In genomic region chr21:42158846-42159245, GRCh38 we compare ENCODE assay signal across 15 cellular contexts.
"Had no signal": no experiment of that assay in that cellular context is flagged by ENCODE, and none has a peak within 500 bp of the region (broad histone marks: within the 10 kb centered on the region; RNA-seq: fewer than 3 reads in every experiment).

No MANE protein-coding gene starts in this region.

- H3K9me3 ChIP-seq: gastrocnemius medialis, neutrophil, SJCRH30 had no signal

- DNase-seq: activated CD4-positive, alpha-beta T cell treated with anti-CD3 and anti-CD28 coated beads for 1 hour; activated naive CD4-positive, alpha-beta T cell; aorta; brain microvascular endothelial cell; gastrocnemius medialis; left ventricle myocardium superior; retina; SJCRH30; stimulated activated CD4-positive, alpha-beta T cell treated with anti-CD3 and anti-CD28 coated beads, Interleukin-12 subunit alpha, Interleukin-12 subunit beta, amount 100 ng/mL, for 4 hours; stimulated activated CD4-positive, alpha-beta T cell treated with anti-CD3 and anti-CD28 coated beads, Interleukin-1b, Interleukin-23, amount 100 ng/mL, for 48 hours; stimulated activated naive CD8-positive, alpha-beta T cell treated with anti-CD3 and anti-CD28 coated beads, Interleukin-15, Interleukin-2, amounts not matched to agents 100 U/mL and 50 U/mL, for 24 hours had no signal

- H3K9ac ChIP-seq: parathyroid adenoma had no signal

- ATAC-seq: esophagus mucosa; gastrocnemius medialis; left ventricle myocardium superior; stimulated activated naive CD8-positive, alpha-beta T cell treated with anti-CD3 and anti-CD28 coated beads, Interleukin-15, Interleukin-2, amounts not matched to agents 100 U/mL and 50 U/mL, for 24 hours had no signal

- H3K4me3 ChIP-seq: coronary artery, gastrocnemius medialis, SJCRH30 had no signal

- H3K36me3 ChIP-seq: brain microvascular endothelial cell, gastrocnemius medialis, neutrophil, SJCRH30 had no signal

- H3K4me1 ChIP-seq: parathyroid adenoma had no signal

- H3K27ac ChIP-seq: brain microvascular endothelial cell, coronary artery, gastrocnemius medialis, neutrophil, parathyroid adenoma, SJCRH30 had no signal
